Comparison of ENCODE assay signal across 21 cellular contexts in genomic region chr21:43825610-43825935, GRCh38.
"Had no signal": no experiment of that assay in that cellular context is flagged by ENCODE, and none has a peak within 500 bp of the region (broad histone marks: within the 10 kb centered on the region; RNA-seq: fewer than 3 reads in every experiment).

No MANE protein-coding gene starts in this region.

- H3K27ac ChIP-seq: coronary artery, epithelial cell of prostate, esophagus muscularis mucosa, foreskin keratinocyte, heart right ventricle, left lung, lower lobe of right lung had no signal

- H3K27ac Mint-ChIP-seq: endodermal cell, mesothelial cell of epicardium had no signal

- H3K36me3 Mint-ChIP-seq: mesothelial cell of epicardium had no signal

- H3K4me3 Mint-ChIP-seq: central memory CD8-positive, alpha-beta T cell; endodermal cell; mesothelial cell of epicardium had no signal

- H3K9me3 ChIP-seq: esophagus muscularis mucosa, heart right ventricle, left lung, lower lobe of right lung, mucosa of descending colon had no signal

- DNase-seq: dermis blood vessel endothelial cell; effector CD4-positive, alpha-beta T cell; effector memory CD4-positive, alpha-beta T cell; foreskin keratinocyte; glutamatergic neuron; head of caudate nucleus; heart right ventricle; hippocampal formation; left cardiac atrium; left ventricle myocardium superior; mesenchymal stem cell had no signal

- H3K36me3 ChIP-seq: esophagus muscularis mucosa, heart right ventricle, left lung, lower lobe of right lung had no signal

- H3K27me3 ChIP-seq: dorsolateral prefrontal cortex had no signal

- H3K4me1 Mint-ChIP-seq: central memory CD8-positive, alpha-beta T cell; mesothelial cell of epicardium had no signal

- H3K4me1 ChIP-seq: foreskin keratinocyte, left lung had no signal

- H3K9me3 Mint-ChIP-seq: central memory CD8-positive, alpha-beta T cell; mesothelial cell of epicardium had no signal

- H3K4me3 ChIP-seq: coronary artery, dorsolateral prefrontal cortex, esophagus muscularis mucosa, heart right ventricle, left lung, lower lobe of right lung, mucosa of descending colon had no signal
